ENCODE assay signal across 27 cellular contexts in the genomic region with DNA sequence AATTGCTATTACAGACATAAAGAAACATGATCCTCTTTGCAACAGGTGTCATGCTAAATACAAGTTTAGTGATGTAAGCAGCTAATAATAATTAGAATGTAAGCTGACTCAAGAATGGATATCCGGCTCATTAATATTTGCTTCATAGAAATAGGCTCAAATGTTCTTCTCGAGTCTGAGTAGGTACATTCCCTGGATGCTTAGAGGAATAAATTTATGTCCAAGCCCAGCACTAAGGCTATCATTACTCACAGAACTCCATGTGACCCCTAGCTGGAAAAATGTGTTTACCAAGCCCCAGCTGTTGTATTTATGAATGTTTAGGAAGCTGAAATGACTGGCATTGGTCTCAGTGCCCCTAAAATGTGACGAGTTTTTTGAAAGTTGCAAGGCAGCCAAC.
DNase-seq lines count a peak whose midpoint lies in the region; ATAC-seq and TF ChIP-seq lines count a peak whose summit lies in the region.
"Had no signal": no experiment of that assay in that cellular context is flagged by ENCODE, and none has a peak within 500 bp of the region (broad histone marks: within the 10 kb centered on the region; RNA-seq: fewer than 3 reads in every experiment).

No MANE protein-coding gene starts in this region.

- no peaks in the 10 kb centered on the region for H3K9me3 Mint-ChIP-seq in stimulated activated effector memory CD8-positive, alpha-beta T cell treated with anti-CD3 and anti-CD28 coated beads, Interleukin-12 subunit alpha, Interleukin-12 subunit beta, amount 100 ng/mL, for 72 hours

- no peak overlapping the region for H3K27ac Mint-ChIP-seq in stimulated activated effector memory CD8-positive, alpha-beta T cell treated with anti-CD3 and anti-CD28 coated beads, Interleukin-12 subunit alpha, Interleukin-12 subunit beta, amount 100 ng/mL, for 72 hours
- H3K27ac Mint-ChIP-seq: CD4-positive, alpha-beta memory T cell had no signal

- no peaks in the 10 kb centered on the region for H3K36me3 Mint-ChIP-seq in stimulated activated effector memory CD8-positive, alpha-beta T cell treated with anti-CD3 and anti-CD28 coated beads, Interleukin-12 subunit alpha, Interleukin-12 subunit beta, amount 100 ng/mL, for 72 hours
- H3K36me3 Mint-ChIP-seq: CD4-positive, alpha-beta memory T cell had no signal

- H3K4me3 Mint-ChIP-seq in stimulated activated effector memory CD8-positive, alpha-beta T cell treated with anti-CD3 and anti-CD28 coated beads, Interleukin-12 subunit alpha, Interleukin-12 subunit beta, amount 100 ng/mL, for 72 hours = no peak overlapping the region
- H3K4me3 Mint-ChIP-seq: CD4-positive, alpha-beta memory T cell had no signal

- no peak for ATAC-seq in stimulated activated effector memory CD8-positive, alpha-beta T cell treated with anti-CD3 and anti-CD28 coated beads, Interleukin-12 subunit alpha, Interleukin-12 subunit beta, amount 100 ng/mL, for 72 hours
- ATAC-seq: A549, GM12878, K562 had no signal

- no peak overlapping the region for H3K4me3 ChIP-seq in retinal pigment epithelial cell (ENCODE audit: low read length)
- H3K4me3 ChIP-seq: A549, GM12878, HAP-1, K562 had no signal

- no peaks in the 10 kb centered on the region for H3K4me1 Mint-ChIP-seq in stimulated activated effector memory CD8-positive, alpha-beta T cell treated with anti-CD3 and anti-CD28 coated beads, Interleukin-12 subunit alpha, Interleukin-12 subunit beta, amount 100 ng/mL, for 72 hours
- H3K4me1 Mint-ChIP-seq: CD4-positive, alpha-beta memory T cell had no signal

- TF ChIP-seq CTCF in retinal pigment epithelial cell (conservative IDR thresholded peaks at IDR 0.05; ENCODE audit: low read depth, low read length) = no peak

- peak; percentile 0 for DNase-seq in NCI-H82 (lab: John Stamatoyannopoulos, UW)
- DNase-seq in NCI-H82 treated with DMSO at 0.1 percent for 48 hours (lab: John Stamatoyannopoulos, UW; ENCODE audit: unreplicated experiment) = no peak
- DNase-seq in kidney tubule cell (ENCODE audit: low spot score) = peak; percentile 3
- DNase-seq in retinal pigment epithelial cell (ENCODE audit: low read depth) = peak; percentile 37
- no peak for DNase-seq in stimulated activated effector memory CD8-positive, alpha-beta T cell treated with anti-CD3 and anti-CD28 coated beads, Interleukin-12 subunit alpha, Interleukin-12 subunit beta, amount 100 ng/mL, for 72 hours (ENCODE audit: low spot score in 2 of 2)
- DNase-seq in stimulated activated naive CD4-positive, alpha-beta T cell treated with Interleukin-2 at 50 U/mL for 16 hours (lab: John Stamatoyannopoulos, UW) = no peak
- no peak for DNase-seq in activated CD4-positive, alpha-beta T cell treated with anti-CD3 and anti-CD28 coated beads, Interleukin-2, amount 50 U/mL, for 4 hours
- DNase-seq: AML-193; C1 segment of cervical spinal cord; CD4-positive, alpha-beta memory T cell; COR-L47; DMS79; EL; GDM1; GOT3; Kasumi-1; NCI-H1694; NCI-H2081 treated with DMSO at 0.1 percent for 48 hours; NCI-H226; NCI-H510A; SIG-M5; SK-N-SH; SW 1271 had no signal

Comparison
In these comparisons a context has a peak if more than half of its experiments do, and no peak if none do; other contexts are left out.
1. DNase-seq: peak in NCI-H82 (single experiment), kidney tubule cell (single experiment) and retinal pigment epithelial cell (single experiment); none in NCI-H82 treated with DMSO at 0.1 percent for 48 hours (single experiment), stimulated activated effector memory CD8-positive, alpha-beta T cell treated with anti-CD3 and anti-CD28 coated beads, Interleukin-12 subunit alpha, Interleukin-12 subunit beta, amount 100 ng/mL, for 72 hours (0 of 2), stimulated activated naive CD4-positive, alpha-beta T cell treated with Interleukin-2 at 50 U/mL for 16 hours (single experiment) and activated CD4-positive, alpha-beta T cell treated with anti-CD3 and anti-CD28 coated beads, Interleukin-2, amount 50 U/mL, for 4 hours (0 of 2).